In the genomic region with DNA sequence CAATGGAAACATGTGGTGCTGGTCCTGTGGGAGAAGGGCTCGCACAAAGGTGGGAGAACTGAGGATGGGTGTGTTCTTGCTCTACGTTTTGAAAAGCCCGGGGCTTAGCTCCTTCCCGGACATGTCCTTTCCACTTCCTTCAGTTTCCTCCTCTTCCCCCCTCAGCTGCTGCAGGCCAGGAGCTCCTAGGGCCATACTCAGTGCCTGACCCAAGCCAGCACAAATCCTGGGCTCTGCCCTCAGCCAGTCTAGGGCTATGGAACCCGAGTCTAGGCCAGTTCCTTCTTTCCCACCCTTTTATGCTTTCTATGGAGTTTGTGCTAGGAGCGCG, we compare ENCODE assay signal across 8 cellular contexts. TPM values are rescaled to one million over a fixed set of nuclear protein-coding genes. Genes with fewer than 3 reads are reported as not detected.
DNase-seq lines count a peak whose midpoint lies in the region; ATAC-seq and TF ChIP-seq lines count a peak whose summit lies in the region.

No MANE protein-coding gene starts in this region.

- no peaks in the 10 kb centered on the region for H3K9me3 Mint-ChIP-seq in activated CD8-positive, alpha-beta T cell treated with anti-CD3 and anti-CD28 coated beads for 36 hours
- no peaks in the 10 kb centered on the region for H3K9me3 Mint-ChIP-seq in progenitor cell of endocrine pancreas (ENCODE audit: low read depth)

- intact Hi-C loops in activated CD8-positive, alpha-beta T cell treated with anti-CD3 and anti-CD28 coated beads for 36 hours (cut with micrococcal nuclease) = loop anchor here (10.0 kb wide), 1 partner anchor 164 kb away; no protein-coding TSS in a partner anchor

- POLR2A ChIA-PET in activated CD8-positive, alpha-beta T cell treated with anti-CD3 and anti-CD28 coated beads for 36 hours (lab: Charles Lee) = no interaction called here

- CTCF ChIA-PET in activated CD8-positive, alpha-beta T cell treated with anti-CD3 and anti-CD28 coated beads for 36 hours (lab: Charles Lee) = no interaction called here

- peaks cover 77% of the 10 kb centered on the region for H3K27me3 Mint-ChIP-seq in activated CD8-positive, alpha-beta T cell treated with anti-CD3 and anti-CD28 coated beads for 36 hours
- peaks cover 84% of the 10 kb centered on the region for H3K27me3 Mint-ChIP-seq in progenitor cell of endocrine pancreas

- peaks cover 100% of the 10 kb centered on the region for H3K27me3 ChIP-seq in gastroesophageal sphincter

- no peaks in the 10 kb centered on the region for H3K36me3 ChIP-seq in gastroesophageal sphincter

- no peaks in the 10 kb centered on the region for H3K36me3 Mint-ChIP-seq in activated CD8-positive, alpha-beta T cell treated with anti-CD3 and anti-CD28 coated beads for 36 hours (ENCODE audit: low read depth)
- no peaks in the 10 kb centered on the region for H3K36me3 Mint-ChIP-seq in progenitor cell of endocrine pancreas (ENCODE audit: insufficient read depth)

- DNase-seq in Daoy (ENCODE audit: low read depth) (peak; percentile 19), progenitor cell of endocrine pancreas (ENCODE audit: low spot score, unreplicated experiment) (no peak), putamen (ENCODE audit: low spot score) (no peak), NCI-H345 treated with DMSO at 0.1 percent for 48 hours (lab: John Stamatoyannopoulos, UW; ENCODE audit: unreplicated experiment) (no peak)
- no peak for DNase-seq in activated CD8-positive, alpha-beta T cell treated with anti-CD3 and anti-CD28 coated beads for 36 hours
- no peak for DNase-seq in stimulated activated CD4-positive, alpha-beta T cell treated with anti-CD3 and anti-CD28 coated beads, Interleukin-2, amount 100 ng/mL, for 24 hours

- peak overlapping the region in 1 of 2 donors; percentile 54 for H3K4me3 ChIP-seq in gastroesophageal sphincter

- no peak for ATAC-seq in activated CD8-positive, alpha-beta T cell treated with anti-CD3 and anti-CD28 coated beads for 36 hours
- ATAC-seq in gastroesophageal sphincter = no peak
- no peak for ATAC-seq in HG03196 (IDR thresholded peaks at IDR 0.05; ENCODE audit: unreplicated experiment)

- WGBS in gastroesophageal sphincter (ENCODE audit: low coverage in 1 of 2), 2 donors = 12 to 20% methylated on average over 2 to 5 of the region's 7 CpGs

- peaks cover 16% of the 10 kb centered on the region for H3K4me1 Mint-ChIP-seq in activated CD8-positive, alpha-beta T cell treated with anti-CD3 and anti-CD28 coated beads for 36 hours (ENCODE audit: low read depth)
- peaks cover 6% of the 10 kb centered on the region for H3K4me1 Mint-ChIP-seq in progenitor cell of endocrine pancreas (ENCODE audit: low read depth)

- no peak for TF ChIP-seq POLR2A in gastroesophageal sphincter (IDR thresholded peaks at IDR 0.05)

- peak overlapping the region; percentile 5 for H3K4me3 Mint-ChIP-seq in activated CD8-positive, alpha-beta T cell treated with anti-CD3 and anti-CD28 coated beads for 36 hours
- peak overlapping the region; percentile 49 for H3K4me3 Mint-ChIP-seq in progenitor cell of endocrine pancreas (ENCODE audit: low read depth)

- TF ChIP-seq EP300 in gastroesophageal sphincter (IDR thresholded peaks at IDR 0.05) = no peak

- TF ChIP-seq CTCF in activated CD8-positive, alpha-beta T cell treated with anti-CD3 and anti-CD28 coated beads for 36 hours (IDR thresholded peaks at IDR 0.05) = no peak
- no peak for TF ChIP-seq CTCF in gastroesophageal sphincter (IDR thresholded peaks at IDR 0.05)
- TF ChIP-seq CTCF in progenitor cell of endocrine pancreas (IDR thresholded peaks at IDR 0.05; ENCODE audit: unreplicated experiment) = no peak

- H3K27ac Mint-ChIP-seq in activated CD8-positive, alpha-beta T cell treated with anti-CD3 and anti-CD28 coated beads for 36 hours = no peak overlapping the region
- H3K27ac Mint-ChIP-seq in progenitor cell of endocrine pancreas = no peak overlapping the region

- no peaks in the 10 kb centered on the region for H3K9me3 ChIP-seq in gastroesophageal sphincter

- peaks cover 0 to 63% (median 21%) of the 10 kb centered on the region in 3 donors for H3K4me1 ChIP-seq in gastroesophageal sphincter

- H3K27ac ChIP-seq in gastroesophageal sphincter = peak overlapping the region in 3 of 4 donors; percentile 64 to 79 (median 73)

RNA-seq across cellular contexts. Expression of a gene that starts 1.4 kb away (rescaled TPM):
- total RNA-seq in Daoy (2014; rRNA removed; shearing (Covaris generic)) = 11.4 and 12.2 TPM in 2 replicates
- total RNA-seq in activated CD8-positive, alpha-beta T cell treated with anti-CD3 and anti-CD28 coated beads for 36 hours = not detected
- total RNA-seq in gastroesophageal sphincter (1 to 10 TPM in 3 of 4 donors, not detected in 1; 1.2 to 1.7 (median 1.5) TPM), progenitor cell of endocrine pancreas (4.0 and 7.0 TPM in 2 replicates)
